ENCODE assay signal across 1 cellular context in the genomic region with DNA sequence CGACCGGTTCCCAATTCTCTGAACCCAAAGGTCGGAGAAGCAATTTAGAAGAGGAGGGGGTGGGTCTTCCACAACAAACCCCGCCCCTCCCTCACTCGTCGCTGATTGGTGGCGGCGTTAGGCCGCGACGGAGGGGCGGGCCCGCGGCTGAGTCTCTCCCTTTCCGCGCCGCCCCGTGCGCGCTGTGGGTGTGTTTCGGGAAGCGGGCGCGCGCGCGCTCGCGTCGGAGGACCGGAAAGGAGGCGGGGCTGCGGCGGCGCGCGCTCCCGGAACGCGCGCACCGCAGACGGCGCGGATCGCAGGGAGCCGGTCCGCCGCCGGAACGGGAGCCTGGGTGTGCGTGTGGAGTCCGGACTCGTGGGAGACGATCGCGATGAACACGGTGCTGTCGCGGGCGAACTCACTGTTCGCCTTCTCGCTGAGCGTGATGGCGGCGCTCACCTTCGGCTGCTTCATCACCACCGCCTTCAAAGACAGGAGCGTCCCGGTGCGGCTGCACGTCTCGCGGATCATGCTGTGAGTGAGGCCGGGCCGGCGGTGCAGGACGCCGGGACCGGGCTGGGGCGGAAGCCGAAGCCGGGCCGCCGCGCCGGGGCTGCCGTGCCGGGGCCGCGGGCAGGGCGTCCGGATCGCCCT.
A peak's percentile ranks its signal among the peaks of the same experiment; 100 is the strongest.
TF ChIP-seq lines count a peak whose summit lies in the region.

Gene SPCS3, plus strand, starts transcription at position 263 of the 636 bp plus-strand sequence. Its CDS starts 111 bp downstream, at position 374.

TF ChIP-seq in K562, 482 proteins besides CTCF, POLR2A, EP300 and RAD21 (continued from another document):
- peak; percentile 51; the same call in 1 of the 2 replicates for TF ChIP-seq PML (IDR thresholded peaks at IDR 0.05; ENCODE audit: low read length)
- TF ChIP-seq, protein P1, sequence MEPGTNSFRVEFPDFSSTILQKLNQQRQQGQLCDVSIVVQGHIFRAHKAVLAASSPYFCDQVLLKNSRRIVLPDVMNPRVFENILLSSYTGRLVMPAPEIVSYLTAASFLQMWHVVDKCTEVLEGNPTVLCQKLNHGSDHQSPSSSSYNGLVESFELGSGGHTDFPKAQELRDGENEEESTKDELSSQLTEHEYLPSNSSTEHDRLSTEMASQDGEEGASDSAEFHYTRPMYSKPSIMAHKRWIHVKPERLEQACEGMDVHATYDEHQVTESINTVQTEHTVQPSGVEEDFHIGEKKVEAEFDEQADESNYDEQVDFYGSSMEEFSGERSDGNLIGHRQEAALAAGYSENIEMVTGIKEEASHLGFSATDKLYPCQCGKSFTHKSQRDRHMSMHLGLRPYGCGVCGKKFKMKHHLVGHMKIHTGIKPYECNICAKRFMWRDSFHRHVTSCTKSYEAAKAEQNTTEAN (CRISPR knock-in tag; IDR thresholded peaks at IDR 0.05), result no peak
- no peak for TF ChIP-seq CCAR2 (IDR thresholded peaks at IDR 0.05; ENCODE audit: low read depth, low read length)
- TF ChIP-seq NFIC (IDR thresholded peaks at IDR 0.05), result peak; percentile 33; the same call in 1 of the 2 replicates
- TF ChIP-seq, protein P2, sequence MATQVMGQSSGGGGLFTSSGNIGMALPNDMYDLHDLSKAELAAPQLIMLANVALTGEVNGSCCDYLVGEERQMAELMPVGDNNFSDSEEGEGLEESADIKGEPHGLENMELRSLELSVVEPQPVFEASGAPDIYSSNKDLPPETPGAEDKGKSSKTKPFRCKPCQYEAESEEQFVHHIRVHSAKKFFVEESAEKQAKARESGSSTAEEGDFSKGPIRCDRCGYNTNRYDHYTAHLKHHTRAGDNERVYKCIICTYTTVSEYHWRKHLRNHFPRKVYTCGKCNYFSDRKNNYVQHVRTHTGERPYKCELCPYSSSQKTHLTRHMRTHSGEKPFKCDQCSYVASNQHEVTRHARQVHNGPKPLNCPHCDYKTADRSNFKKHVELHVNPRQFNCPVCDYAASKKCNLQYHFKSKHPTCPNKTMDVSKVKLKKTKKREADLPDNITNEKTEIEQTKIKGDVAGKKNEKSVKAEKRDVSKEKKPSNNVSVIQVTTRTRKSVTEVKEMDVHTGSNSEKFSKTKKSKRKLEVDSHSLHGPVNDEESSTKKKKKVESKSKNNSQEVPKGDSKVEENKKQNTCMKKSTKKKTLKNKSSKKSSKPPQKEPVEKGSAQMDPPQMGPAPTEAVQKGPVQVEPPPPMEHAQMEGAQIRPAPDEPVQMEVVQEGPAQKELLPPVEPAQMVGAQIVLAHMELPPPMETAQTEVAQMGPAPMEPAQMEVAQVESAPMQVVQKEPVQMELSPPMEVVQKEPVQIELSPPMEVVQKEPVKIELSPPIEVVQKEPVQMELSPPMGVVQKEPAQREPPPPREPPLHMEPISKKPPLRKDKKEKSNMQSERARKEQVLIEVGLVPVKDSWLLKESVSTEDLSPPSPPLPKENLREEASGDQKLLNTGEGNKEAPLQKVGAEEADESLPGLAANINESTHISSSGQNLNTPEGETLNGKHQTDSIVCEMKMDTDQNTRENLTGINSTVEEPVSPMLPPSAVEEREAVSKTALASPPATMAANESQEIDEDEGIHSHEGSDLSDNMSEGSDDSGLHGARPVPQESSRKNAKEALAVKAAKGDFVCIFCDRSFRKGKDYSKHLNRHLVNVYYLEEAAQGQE (CRISPR knock-in tag; IDR thresholded peaks at IDR 0.05; ENCODE audit: low read depth), result 0 out of 2 replicates have a peak, but pooled peaks have one; percentile 29
- no peak for TF ChIP-seq ZC3H11A (IDR thresholded peaks at IDR 0.05; ENCODE audit: low read depth, low read length)
- no peak for TF ChIP-seq ZNF586 (CRISPR knock-in tag; conservative IDR thresholded peaks at IDR 0.05)
- TF ChIP-seq SMC3 (conservative IDR thresholded peaks at IDR 0.05; ENCODE audit: insufficient read depth, low read depth, low read length), result no peak
- TF ChIP-seq JUN (IDR thresholded peaks at IDR 0.05; ENCODE audit: borderline replicate concordance, low read depth, low read length), result peak; percentile 31; the same call in 1 of the 2 replicates
- TF ChIP-seq JUN (CRISPR knock-in tag; IDR thresholded peaks at IDR 0.05; ENCODE audit: borderline replicate concordance), result no peak
- TF ChIP-seq JUNB (CRISPR knock-in tag; conservative IDR thresholded peaks at IDR 0.05), result no peak
- no peak for TF ChIP-seq HES1 (IDR thresholded peaks at IDR 0.05; ENCODE audit: low read depth)
- TF ChIP-seq MYNN (IDR thresholded peaks at IDR 0.05), result no peak
- TF ChIP-seq MYNN (CRISPR knock-in tag; IDR thresholded peaks at IDR 0.05), result no peak
- no peak for TF ChIP-seq CHD2 (IDR thresholded peaks at IDR 0.05; ENCODE audit: low read depth, low read length)
- TF ChIP-seq ATF7 (IDR thresholded peaks at IDR 0.05), result peak; percentile 68
